Comparison of ENCODE assay signal across 9 cellular contexts in genomic region chr11:88508558-88508807, GRCh38.
A peak's percentile ranks its signal among the peaks of the same experiment; 100 is the strongest.
DNase-seq lines count a peak whose midpoint lies in the region; ATAC-seq, FAIRE-seq and TF ChIP-seq lines count a peak whose summit lies in the region.
"Had no signal": no experiment of that assay in that cellular context is flagged by ENCODE, and none has a peak within 500 bp of the region (broad histone marks: within the 10 kb centered on the region; RNA-seq: fewer than 3 reads in every experiment).

No MANE protein-coding gene starts in this region.

- FAIRE-seq in GM12892 (lab: Jason Lieb, UNC) = no peak

- peaks cover 9 to 18% (median 17%) of the 10 kb centered on the region in 3 donors for H3K4me1 Mint-ChIP-seq in CD8-positive, alpha-beta memory T cell
- peaks cover 9 to 11% of the 10 kb centered on the region in 2 donors for H3K4me1 Mint-ChIP-seq in effector memory CD8-positive, alpha-beta T cell (ENCODE audit: low read depth in 2 of 2)

- H3K4me2 ChIP-seq in osteoblast (ENCODE audit: insufficient read depth, low read length) = peak overlapping the region; percentile 73

- H3K9ac ChIP-seq in HUES6 (ENCODE audit: low read length) = peak overlapping the region; percentile 28

- no peak overlapping the region for H3K27ac ChIP-seq in CD8-positive, alpha-beta memory T cell (ENCODE audit: low read depth, low read length)
- no peak overlapping the region for H3K27ac ChIP-seq in HUES6 (ENCODE audit: low read depth, low read length)
- H3K27ac ChIP-seq in osteoblast (ENCODE audit: low read depth, low read length) = no peak overlapping the region
- no peak overlapping the region for H3K27ac ChIP-seq in uterus

- no peaks in the 10 kb centered on the region for H3K9me3 ChIP-seq in CD8-positive, alpha-beta memory T cell (ENCODE audit: low read length)
- H3K9me3 ChIP-seq in HUES6 (ENCODE audit: control insufficient read depth, insufficient read depth, low read depth, low read length) = no peaks in the 10 kb centered on the region
- no peaks in the 10 kb centered on the region for H3K9me3 ChIP-seq in osteoblast (ENCODE audit: low read depth, low read length)
- H3K9me3 ChIP-seq in uterus = no peaks in the 10 kb centered on the region

- H4K20me1 ChIP-seq in osteoblast (ENCODE audit: insufficient read depth, low read length) = no peaks in the 10 kb centered on the region

- CTCF ChIA-PET in CD8-positive, alpha-beta memory T cell (lab: Charles Lee) = no interaction called here

- no peaks in the 10 kb centered on the region for H3K79me2 ChIP-seq in osteoblast (ENCODE audit: insufficient read depth, low read length)

- DNase-seq in CD8-positive, alpha-beta memory T cell = no peak
- DNase-seq in effector memory CD8-positive, alpha-beta T cell = no peak
- no peak for DNase-seq in osteoblast (ENCODE audit: insufficient read length, low spot score, missing footprints)
- no peak for DNase-seq in uterus
- no peak for DNase-seq in DMS114 treated with DMSO at 0.1 percent for 48 hours (lab: John Stamatoyannopoulos, UW; ENCODE audit: unreplicated experiment)
- no peak for DNase-seq in stimulated activated naive CD4-positive, alpha-beta T cell (lab: John Stamatoyannopoulos, UW)
- no peak for DNase-seq in GM12892 (ENCODE audit: insufficient read length)
- DNase-seq: HCEC 1CT had no signal

- H3K4me3 Mint-ChIP-seq in CD8-positive, alpha-beta memory T cell = peak overlapping the region; percentile 6 to 82 (median 78)
- H3K4me3 Mint-ChIP-seq in effector memory CD8-positive, alpha-beta T cell = peak overlapping the region; percentile 74 to 85

- intact Hi-C loops in uterus (cut with DNase I; ENCODE audit: low total_unique reads) = no loop called here

- POLR2A ChIA-PET in CD8-positive, alpha-beta memory T cell (lab: Charles Lee) = no interaction called here

- H3K27ac Mint-ChIP-seq in CD8-positive, alpha-beta memory T cell = no peak overlapping the region
- peak overlapping the region in 1 of 2 donors; percentile 76 for H3K27ac Mint-ChIP-seq in effector memory CD8-positive, alpha-beta T cell

- H3K9me3 Mint-ChIP-seq in CD8-positive, alpha-beta memory T cell = no peaks in the 10 kb centered on the region
- no peaks in the 10 kb centered on the region for H3K9me3 Mint-ChIP-seq in effector memory CD8-positive, alpha-beta T cell

- peaks cover 16% of the 10 kb centered on the region for H3K27me3 ChIP-seq in CD8-positive, alpha-beta memory T cell (ENCODE audit: insufficient read depth, low read length, poor library complexity, severe bottlenecking)
- H3K27me3 ChIP-seq in HUES6 (ENCODE audit: control insufficient read depth, insufficient read depth, low read length) (peaks cover 32% of the 10 kb centered on the region), osteoblast (ENCODE audit: insufficient read depth, low read length) (no peaks in the 10 kb centered on the region), uterus (no peaks in the 10 kb centered on the region)

- TF ChIP-seq CTCF in osteoblast (IDR thresholded peaks at IDR 0.05; ENCODE audit: extremely low read depth, low read depth, low read length) (no peak), uterus (IDR thresholded peaks at IDR 0.05) (no peak)

- peak overlapping the region; percentile 70 for H2AFZ ChIP-seq in osteoblast (ENCODE audit: low read length)

- peaks cover 44 to 68% of the 10 kb centered on the region in 2 donors for H3K27me3 Mint-ChIP-seq in CD8-positive, alpha-beta memory T cell
- peaks cover 61 to 62% of the 10 kb centered on the region in 2 donors for H3K27me3 Mint-ChIP-seq in effector memory CD8-positive, alpha-beta T cell

- H3K36me3 ChIP-seq in CD8-positive, alpha-beta memory T cell (ENCODE audit: insufficient read depth, low read length) = no peaks in the 10 kb centered on the region
- H3K36me3 ChIP-seq in HUES6 (ENCODE audit: control insufficient read depth, insufficient read depth, low read length) = no peaks in the 10 kb centered on the region
- H3K36me3 ChIP-seq in osteoblast (ENCODE audit: insufficient read depth, low read length) = no peaks in the 10 kb centered on the region
- H3K36me3 ChIP-seq in uterus = no peaks in the 10 kb centered on the region

- H3K4me3 ChIP-seq in CD8-positive, alpha-beta memory T cell (ENCODE audit: low read length) = no peak overlapping the region
- H3K4me3 ChIP-seq in HUES6 (ENCODE audit: low read depth, low read length) (peak overlapping the region; percentile 49), osteoblast (ENCODE audit: insufficient read depth, low read length) (peak overlapping the region; percentile 64), uterus (peak overlapping the region in 1 of 2 donors; percentile 28)

- no peak for TF ChIP-seq POLR2A in uterus (IDR thresholded peaks at IDR 0.05)
- no peak for TF ChIP-seq POLR2A in GM12892 (IDR thresholded peaks at IDR 0.05; ENCODE audit: low read depth, low read length)

- H3K36me3 Mint-ChIP-seq in CD8-positive, alpha-beta memory T cell = no peaks in the 10 kb centered on the region
- no peaks in the 10 kb centered on the region for H3K36me3 Mint-ChIP-seq in effector memory CD8-positive, alpha-beta T cell (ENCODE audit: insufficient read depth)

- peak; percentile 12 for ATAC-seq in effector memory CD8-positive, alpha-beta T cell (replicated peaks)

- peaks cover 4% of the 10 kb centered on the region for H3K4me1 ChIP-seq in CD8-positive, alpha-beta memory T cell (ENCODE audit: insufficient read depth, low read length)
- H3K4me1 ChIP-seq in HUES6 (ENCODE audit: control insufficient read depth, insufficient read depth, low read length) (no peaks in the 10 kb centered on the region; the same call in 1 of the 2 replicates), osteoblast (ENCODE audit: insufficient read depth, low read length) (no peaks in the 10 kb centered on the region), uterus (no peaks in the 10 kb centered on the region)
